2 cellular contexts compared by ENCODE assay signal in the genomic region with DNA sequence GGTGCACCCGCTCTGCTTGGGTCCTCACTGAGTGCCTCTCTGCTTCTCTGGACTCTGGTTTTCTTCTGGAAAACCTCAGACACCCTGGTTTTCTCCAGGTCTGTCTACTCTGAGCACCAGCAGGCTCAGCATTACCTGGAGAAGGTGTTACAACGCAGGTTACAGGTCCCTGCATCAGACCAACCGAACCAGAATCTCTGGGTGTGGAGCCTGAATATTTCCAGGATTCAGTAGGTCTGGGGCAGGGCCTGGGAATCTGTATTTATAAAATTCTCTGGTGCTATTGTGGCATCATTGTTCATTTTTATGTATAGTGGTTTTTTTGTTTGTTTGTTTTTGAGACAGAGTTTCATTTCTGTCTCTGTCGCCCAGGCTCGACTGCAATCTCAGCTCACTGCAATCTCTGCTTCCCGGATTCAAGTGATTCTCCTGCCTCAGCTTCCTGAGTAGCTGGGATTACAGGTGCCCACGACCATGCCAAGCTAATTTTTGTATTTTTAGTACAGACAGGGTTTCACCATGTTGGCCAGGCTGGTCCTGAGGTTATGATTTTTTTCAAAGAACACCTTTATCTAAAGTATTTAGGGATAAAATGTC.
A peak's percentile ranks its signal among the peaks of the same experiment; 100 is the strongest.
TF ChIP-seq lines count a peak whose summit lies in the region.

No MANE protein-coding gene starts in this region.

TF ChIP-seq in GM23338, 12 proteins besides CTCF, POLR2A, EP300 and RAD21:
- TF ChIP-seq CREB1 (CRISPR knock-in tag; IDR thresholded peaks at IDR 0.05; ENCODE audit: low read depth): no peak

TF ChIP-seq in K562, 482 proteins besides CTCF, POLR2A, EP300 and RAD21:
- TF ChIP-seq RBFOX2 (IDR thresholded peaks at IDR 0.05; ENCODE audit: low read depth, low read length) (no peak), ZKSCAN8 (CRISPR knock-in tag; IDR thresholded peaks at IDR 0.05) (no peak), KDM1A (IDR thresholded peaks at IDR 0.05) (peak; percentile 74 to 75)
